Comparison of ENCODE assay signal across 27 cellular contexts in genomic region chr14:62420853-62421252, GRCh38.
"Had no signal": no experiment of that assay in that cellular context is flagged by ENCODE, and none has a peak within 500 bp of the region (broad histone marks: within the 10 kb centered on the region; RNA-seq: fewer than 3 reads in every experiment).

No MANE protein-coding gene starts in this region.

- H3K27me3 Mint-ChIP-seq: activated B cell treated with CpG ODN at 0.5 μM for 24 hours; activated CD8-positive, alpha-beta T cell treated with anti-CD3 and anti-CD28 coated beads for 36 hours; activated naive CD8-positive, alpha-beta T cell treated with anti-CD3 and anti-CD28 coated beads, Interleukin-2, amount 10 ng/mL, durations not matched to agents 7 days and 5 days had no signal

- H3K9me3 ChIP-seq: ascending aorta, SJSA1 had no signal

- H3K27me3 ChIP-seq: ascending aorta, brain microvascular endothelial cell, cardiac muscle cell, SJSA1 had no signal

- H3K9me3 Mint-ChIP-seq: activated naive CD8-positive, alpha-beta T cell treated with anti-CD3 and anti-CD28 coated beads, Interleukin-2, amount 10 ng/mL, durations not matched to agents 7 days and 5 days; T-helper 1 cell treated with Interleukin-12 subunit alpha and Interleukin-12 subunit beta and Interleukin-4 antibody, amounts not matched to agents 30 μg/mL and 1 μg/mL, for 36 hours had no signal

- H3K27ac Mint-ChIP-seq: activated B cell treated with CpG ODN at 0.5 μM for 24 hours; activated CD8-positive, alpha-beta T cell treated with anti-CD3 and anti-CD28 coated beads for 36 hours; activated naive CD8-positive, alpha-beta T cell treated with anti-CD3 and anti-CD28 coated beads, Interleukin-2, amount 10 ng/mL, durations not matched to agents 7 days and 5 days; T-helper 1 cell treated with Interleukin-12 subunit alpha and Interleukin-12 subunit beta and Interleukin-4 antibody, amounts not matched to agents 30 μg/mL and 1 μg/mL, for 36 hours had no signal

- DNase-seq: activated B cell treated with CpG ODN at 0.5 μM for 24 hours; activated CD4-positive, alpha-beta T cell treated with anti-CD3 and anti-CD28 coated beads for 1 hour; activated CD4-positive, alpha-beta T cell treated with anti-CD3 and anti-CD28 coated beads, Interleukin-2, amount 50 U/mL, for 1 hour; activated CD8-positive, alpha-beta memory T cell treated with anti-CD3 and anti-CD28 coated beads, Interleukin-2, amount 50 U/mL, for 4 hours; activated CD8-positive, alpha-beta T cell treated with anti-CD3 and anti-CD28 coated beads for 36 hours; activated naive CD4-positive, alpha-beta T cell treated with anti-CD3 and anti-CD28 coated beads, Interleukin-2, amount 50 U/mL, for 16 hours; activated naive CD8-positive, alpha-beta T cell treated with anti-CD3 and anti-CD28 coated beads, Interleukin-2, amount 10 ng/mL, durations not matched to agents 7 days and 5 days; amniotic stem cell; brain microvascular endothelial cell; Karpas-422; MM.1S; NCI-H1105; NCI-H1436; NCI-H1694 treated with DMSO at 0.1 percent for 48 hours; NCI-H2029 treated with DMSO at 0.1 percent for 48 hours; NCI-H345; NCI-H510A; NCI-H526 treated with DMSO at 0.1 percent for 48 hours; NCI-H82; SHP77 had no signal

- H3K4me3 ChIP-seq: ascending aorta, cardiac muscle cell, K562, SJSA1 had no signal

- H3K4me1 ChIP-seq: ascending aorta had no signal

- H3K36me3 ChIP-seq: ascending aorta, brain microvascular endothelial cell, cardiac muscle cell, SJSA1 had no signal

- H3K4me3 Mint-ChIP-seq: activated B cell treated with CpG ODN at 0.5 μM for 24 hours; activated CD8-positive, alpha-beta T cell treated with anti-CD3 and anti-CD28 coated beads for 36 hours; activated naive CD8-positive, alpha-beta T cell treated with anti-CD3 and anti-CD28 coated beads, Interleukin-2, amount 10 ng/mL, durations not matched to agents 7 days and 5 days; T-helper 1 cell treated with Interleukin-12 subunit alpha and Interleukin-12 subunit beta and Interleukin-4 antibody, amounts not matched to agents 30 μg/mL and 1 μg/mL, for 36 hours had no signal

- ATAC-seq: activated CD8-positive, alpha-beta T cell treated with anti-CD3 and anti-CD28 coated beads for 36 hours; K562; Panc1 had no signal

- H3K36me3 Mint-ChIP-seq: activated naive CD8-positive, alpha-beta T cell treated with anti-CD3 and anti-CD28 coated beads, Interleukin-2, amount 10 ng/mL, durations not matched to agents 7 days and 5 days had no signal

- H3K27ac ChIP-seq: ascending aorta, brain microvascular endothelial cell, cardiac muscle cell, RWPE1, SJSA1 had no signal

- H3K4me1 Mint-ChIP-seq: activated B cell treated with CpG ODN at 0.5 μM for 24 hours; activated naive CD8-positive, alpha-beta T cell treated with anti-CD3 and anti-CD28 coated beads, Interleukin-2, amount 10 ng/mL, durations not matched to agents 7 days and 5 days had no signal
